In genomic region chr6:10837692-10837996, GRCh38 we compare ENCODE assay signal across 7 cellular contexts. TPM values are rescaled to one million over a fixed set of nuclear protein-coding genes. Genes with fewer than 3 reads are reported as not detected.
DNase-seq lines count a peak whose midpoint lies in the region; ATAC-seq, FAIRE-seq and TF ChIP-seq lines count a peak whose summit lies in the region.

No MANE protein-coding gene starts in this region.

- H3K9ac ChIP-seq in GM12878 (ENCODE audit: control insufficient read depth, insufficient read depth, low read length), result peak overlapping the region; percentile 40

- peak overlapping the region; percentile 84 for H2AFZ ChIP-seq in GM12878 (ENCODE audit: control insufficient read depth, low read depth, low read length)

- H3K79me2 ChIP-seq in GM12878 (ENCODE audit: control insufficient read depth, insufficient read depth, low read length), result no peaks in the 10 kb centered on the region

- H3K4me3 ChIP-seq in GM12878 (peak overlapping the region; percentile 60), kidney epithelial cell (ENCODE audit: low read depth, low read length) (peak overlapping the region; percentile 83), suprapubic skin (peak overlapping the region; percentile 63)

- no peaks in the 10 kb centered on the region for H3K27me3 ChIP-seq in GM12878 (replicated peaks in 1 of 2; ENCODE audit: control insufficient read depth in 2 of 2, insufficient read depth in 2 of 2, low read length in 1 of 2)
- H3K27me3 ChIP-seq in kidney epithelial cell (ENCODE audit: control insufficient read depth, insufficient read depth, low read length), result no peaks in the 10 kb centered on the region
- H3K27me3 ChIP-seq in suprapubic skin, result peaks cover 11% of the 10 kb centered on the region

- peak overlapping the region; percentile 99 for H3K4me2 ChIP-seq in GM12878 (ENCODE audit: control insufficient read depth, insufficient read depth)

- peaks cover 8% of the 10 kb centered on the region; the same call in 1 of the 2 replicates for H3K4me1 ChIP-seq in GM12878 (ENCODE audit: control insufficient read depth, insufficient read depth, low read length)
- H3K4me1 ChIP-seq in suprapubic skin, result peaks cover 23% of the 10 kb centered on the region

- TF ChIP-seq CTCF in GM13977 (IDR thresholded peaks at IDR 0.05; ENCODE audit: extremely low read depth, insufficient read depth, missing control alignments), result no peak
- TF ChIP-seq CTCF in GM12878 (IDR thresholded peaks at IDR 0.05 in 2 of 3, conservative IDR thresholded peaks at IDR 0.05 in 1 of 3; ENCODE audit: control insufficient read depth in 2 of 3, extremely low read depth in 1 of 3, insufficient read depth in 1 of 3, low read depth in 3 of 3, low read length in 3 of 3), result no peak
- TF ChIP-seq CTCF in kidney epithelial cell (IDR thresholded peaks at IDR 0.05; ENCODE audit: insufficient read depth, low read length, poor library complexity, severe bottlenecking), result no peak
- no peak for TF ChIP-seq CTCF in suprapubic skin (IDR thresholded peaks at IDR 0.05)

- no peak for FAIRE-seq in GM12878 (lab: Jason Lieb, UNC)

- H3K27ac ChIP-seq in GM12878 (ENCODE audit: control insufficient read depth, insufficient read depth) (no peak overlapping the region), suprapubic skin (no peak overlapping the region)

- RAD21 ChIA-PET in GM12878 (lab: Charles Lee; ENCODE audit: unreplicated experiment), result no interaction called here

- TF ChIP-seq POLR2A in GM12878 (IDR thresholded peaks at IDR 0.05; ENCODE audit: low read depth, low read length) (no peak), suprapubic skin (IDR thresholded peaks at IDR 0.05) (no peak)

- SMC1A ChIA-PET in GM12878 (lab: Charles Lee; ENCODE audit: uncharacterized antibody, unreplicated experiment), result interaction anchor here (0.7 to 1.9 kb wide), 4 partner anchors 15 to 231 kb away, joined by 3 to 4 read pairs (median 4); no protein-coding TSS in a partner anchor

- BruUV-seq in GM12878 (replicated peaks; lab: Mats Ljungman, UMichigan), result no TSS peak

- CTCF ChIA-PET in GM12878 (lab: Yijun Ruan, JAX), result interaction anchor here (1.0 kb wide), 1 partner anchor 36 kb away, joined by 3 read pairs; no protein-coding TSS in a partner anchor

- POLR2A ChIA-PET in GM12878 (lab: Charles Lee), result interaction anchor here (0.6 kb wide), 1 partner anchor 306 kb away, joined by 3 read pairs; no protein-coding TSS in a partner anchor

- H3K9me3 ChIP-seq in GM12878 (replicated peaks; ENCODE audit: control insufficient read depth, insufficient read depth, low read length), result no peaks in the 10 kb centered on the region; the same call in 2 of the 3 replicates
- no peaks in the 10 kb centered on the region for H3K9me3 ChIP-seq in suprapubic skin

- no peaks in the 10 kb centered on the region for H4K20me1 ChIP-seq in GM12878 (ENCODE audit: control insufficient read depth, insufficient read depth)

- no peak for TF ChIP-seq EP300 in GM12878 (IDR thresholded peaks at IDR 0.05; ENCODE audit: borderline replicate concordance in 1 of 2, control insufficient read depth in 1 of 2, low read depth in 2 of 2, low read length in 2 of 2)
- no peak for TF ChIP-seq EP300 in suprapubic skin (IDR thresholded peaks at IDR 0.05)

- peak; percentile 21 for DNase-seq in GM13977 (ENCODE audit: low spot score)
- DNase-seq in NCI-H2227 (lab: John Stamatoyannopoulos, UW; ENCODE audit: unreplicated experiment), result peak; percentile 32
- DNase-seq in GM12878 (ENCODE audit: low read depth, low spot score), result no peak
- DNase-seq in kidney epithelial cell (ENCODE audit: low read depth), result no peak
- DNase-seq in suprapubic skin (ENCODE audit: low spot score in 2 of 2), result no peak

- no peak for TF ChIP-seq RAD21 in GM12878 (IDR thresholded peaks at IDR 0.05; ENCODE audit: insufficient read depth, low read depth, low read length)

- WGBS in GM12878 (ENCODE audit: insufficient coverage, insufficient replicate concordance, low lambda C conversion rate, missing lambda C conversion rate), result under 1% methylated on average over 20 of the region's 20 CpGs
- WGBS in suprapubic skin, result under 1% methylated on average over 20 of the region's 20 CpGs

- in situ Hi-C loops in GM13977 (cut with MboI; ENCODE audit: low pct_unique_long_range_greater_than_20kb, low sequenced_read_pairs, unreplicated experiment), result no loop called here
- in situ Hi-C loops in GM12878 (cut with MboI), result no loop called here

- H3K36me3 ChIP-seq in GM12878 (ENCODE audit: control insufficient read depth in 2 of 2, insufficient read depth in 2 of 2, low read length in 1 of 2) (no peaks in the 10 kb centered on the region), kidney epithelial cell (ENCODE audit: control insufficient read depth, insufficient read depth, low read length) (no peaks in the 10 kb centered on the region), suprapubic skin (no peaks in the 10 kb centered on the region)

- ATAC-seq in GM12878, result peak; percentile 7; the same call in 2 of the 3 replicates
- ATAC-seq in GM19328 (IDR thresholded peaks at IDR 0.05; ENCODE audit: unreplicated experiment), result no peak
- no peak for ATAC-seq in HG03097 (IDR thresholded peaks at IDR 0.05; ENCODE audit: low FRiP score, unreplicated experiment)

- intact Hi-C loops in GM12878 (cut with micrococcal nuclease; ENCODE audit: unreplicated experiment), result no loop called here

TF ChIP-seq in GM12878, 131 proteins besides CTCF, POLR2A, EP300 and RAD21 (continues in another document):
- no peak for TF ChIP-seq SPI1 (IDR thresholded peaks at IDR 0.05; ENCODE audit: borderline replicate concordance, insufficient read depth, low read depth, low read length)
- TF ChIP-seq ZZZ3 (IDR thresholded peaks at IDR 0.05; ENCODE audit: control insufficient read depth, insufficient read length, low read depth), result no peak
- TF ChIP-seq EGR1 (IDR thresholded peaks at IDR 0.05; ENCODE audit: borderline replicate concordance in 1 of 2, low read depth in 2 of 2, low read length in 2 of 2), result no peak
- no peak for TF ChIP-seq MTA2 (IDR thresholded peaks at IDR 0.05; ENCODE audit: low read depth)

RNA-seq across cellular contexts. Expression of gene MAK, which starts 0.7 kb away (rescaled TPM):
- not detected in 2 replicates for total RNA-seq in GM12878 (2013; cell fraction: nucleolus; rRNA removed)
- 0.11 TPM in 2 replicates for total RNA-seq in GM12878 (2014; rRNA removed)
- total RNA-seq in GM12878 (2014; rRNA removed; fragmentation: Illumina TruSeq; extraction: Trizol), result 0.05 and 0.13 TPM in 2 replicates
- 0.05 and 0.08 TPM in 2 replicates for total RNA-seq in GM12878 (2021)
- polyA plus RNA-seq in GM12878 (2011; ENCODE audit: low read depth), result 0.09 TPM
- polyA plus RNA-seq in GM12878 (2011; rRNA removed), result 0.03 TPM in 1 of 2 replicates, not detected in the other
- 0.02 and 0.04 TPM in 2 replicates for polyA plus RNA-seq in GM12878 (2011; cell fraction: cytosol; rRNA removed)
- polyA plus RNA-seq in GM12878 (2011; cell fraction: nucleus; rRNA removed), result 0.03 TPM in 1 of 2 replicates, not detected in the other
- polyA plus RNA-seq in GM12878 (2012), result 0.03 and 0.09 TPM in 2 replicates
- 0.09 and 0.21 TPM in 2 replicates for polyA plus RNA-seq in GM12878 (2014; fragmentation: Illumina TruSeq; extraction: Trizol)
- polyA plus RNA-seq in GM12878 (2014; fragmentation: Nextera tagmentation; extraction: Ambion mirVana), result under 1 TPM; 0.13 to 0.32 TPM
- polyA plus RNA-seq in GM12878 (2014; rRNA removed), result 0.01 and 0.03 TPM in 2 replicates
- under 1 TPM; 0.20 to 0.90 TPM for polyA plus RNA-seq in GM12878 (2016; fragmentation: Nextera tagmentation; extraction: Ambion mirVana)
- 0.10 TPM in 1 of 2 replicates, not detected in the other for polyA minus RNA-seq in GM12878 (2011; rRNA and poly(A)+ RNA removed)
- polyA minus RNA-seq in GM12878 (2011; cell fraction: cytosol; rRNA and poly(A)+ RNA removed), result not detected in 2 replicates
- not detected in 2 replicates for polyA minus RNA-seq in GM12878 (2011; cell fraction: nucleus; rRNA and poly(A)+ RNA removed)
- 0.14 and 0.17 TPM in 2 replicates for total RNA-seq in kidney epithelial cell
- under 1 TPM in 2 of 4 donors, not detected in 2; 0.26 to 0.49 TPM for total RNA-seq in suprapubic skin

RNA-seq across cellular contexts. Expression of gene GCM2, which starts 44.2 kb away (rescaled TPM):
- total RNA-seq in GM12878 (2013; cell fraction: nucleolus; rRNA removed), result not detected in 2 replicates
- total RNA-seq in GM12878 (2014; rRNA removed) (not detected in 2 replicates), GM12878 (2014; rRNA removed; fragmentation: Illumina TruSeq; extraction: Trizol) (not detected in 2 replicates), GM12878 (2021) (not detected in 2 replicates), kidney epithelial cell (not detected in 2 replicates), suprapubic skin (not detected)
- not detected for polyA plus RNA-seq in GM12878 (2011; ENCODE audit: low read depth)
- polyA plus RNA-seq in GM12878 (2011; rRNA removed) (not detected in 2 replicates), GM12878 (2014; fragmentation: Illumina TruSeq; extraction: Trizol) (not detected in 2 replicates), GM12878 (2014; fragmentation: Nextera tagmentation; extraction: Ambion mirVana) (not detected), GM12878 (2014; rRNA removed) (not detected in 2 replicates), GM12878 (2016; fragmentation: Nextera tagmentation; extraction: Ambion mirVana) (not detected)
- polyA plus RNA-seq in GM12878 (2011; cell fraction: cytosol; rRNA removed), result not detected in 2 replicates
- polyA plus RNA-seq in GM12878 (2011; cell fraction: nucleus; rRNA removed), result not detected in 2 replicates
- not detected in 2 replicates for polyA plus RNA-seq in GM12878 (2012)
- not detected in 2 replicates for polyA minus RNA-seq in GM12878 (2011; rRNA and poly(A)+ RNA removed)
- not detected in 2 replicates for polyA minus RNA-seq in GM12878 (2011; cell fraction: cytosol; rRNA and poly(A)+ RNA removed)
- not detected in 2 replicates for polyA minus RNA-seq in GM12878 (2011; cell fraction: nucleus; rRNA and poly(A)+ RNA removed)

RNA-seq across cellular contexts. Expression of gene SYCP2L, which starts 49.2 kb away (rescaled TPM):
- 5.0 and 6.7 TPM in 2 replicates for total RNA-seq in GM12878 (2013; cell fraction: nucleolus; rRNA removed)
- not detected in 2 replicates for total RNA-seq in GM12878 (2014; rRNA removed)
- not detected in 2 replicates for total RNA-seq in GM12878 (2014; rRNA removed; fragmentation: Illumina TruSeq; extraction: Trizol)
- not detected in 2 replicates for total RNA-seq in GM12878 (2021)
- polyA plus RNA-seq in GM12878 (2011; ENCODE audit: low read depth), result not detected
- polyA plus RNA-seq in GM12878 (2011; rRNA removed), result 0.12 and 0.72 TPM in 2 replicates
- polyA plus RNA-seq in GM12878 (2011; cell fraction: cytosol; rRNA removed), result 0.03 and 0.05 TPM in 2 replicates
- 0.23 and 0.30 TPM in 2 replicates for polyA plus RNA-seq in GM12878 (2011; cell fraction: nucleus; rRNA removed)
- polyA plus RNA-seq in GM12878 (2012), result 0.08 and 0.11 TPM in 2 replicates
- polyA plus RNA-seq in GM12878 (2014; fragmentation: Illumina TruSeq; extraction: Trizol), result 0.04 TPM in 1 of 2 replicates, not detected in the other
- polyA plus RNA-seq in GM12878 (2014; fragmentation: Nextera tagmentation; extraction: Ambion mirVana), result not detected
- 0.03 TPM in 1 of 2 replicates, not detected in the other for polyA plus RNA-seq in GM12878 (2014; rRNA removed)
- not detected for polyA plus RNA-seq in GM12878 (2016; fragmentation: Nextera tagmentation; extraction: Ambion mirVana)
- polyA minus RNA-seq in GM12878 (2011; rRNA and poly(A)+ RNA removed), result 0.37 TPM in 1 of 2 replicates, not detected in the other
- polyA minus RNA-seq in GM12878 (2011; cell fraction: cytosol; rRNA and poly(A)+ RNA removed), result not detected in 2 replicates
- polyA minus RNA-seq in GM12878 (2011; cell fraction: nucleus; rRNA and poly(A)+ RNA removed), result 0.38 and 0.85 TPM in 2 replicates
- total RNA-seq in kidney epithelial cell, result 0.71 and 2.5 TPM in 2 replicates
- total RNA-seq in suprapubic skin, result 1 to 10 TPM in 1 of 4 donors, under 1 TPM in 2, not detected in 1; 0.44 to 5.2 (median 0.49) TPM

Comparison
In these comparisons a context has a peak if more than half of its experiments do, and no peak if none do; other contexts are left out.
1. DNase-seq: peak in GM13977 (single experiment) and NCI-H2227 (single experiment); none in GM12878 (single experiment), kidney epithelial cell (single experiment) and suprapubic skin (0 of 2).
2. Peak in every context shown above with its lines, with median percentiles within 50 percentile points of each other: H3K4me3 ChIP-seq.